11 cellular contexts compared by ENCODE assay signal in genomic region chr3:80682235-80682634, GRCh38.
"Had no signal": no experiment of that assay in that cellular context is flagged by ENCODE, and none has a peak within 500 bp of the region (broad histone marks: within the 10 kb centered on the region; RNA-seq: fewer than 3 reads in every experiment).

No MANE protein-coding gene starts in this region.

- H3K27ac ChIP-seq: GM23248 had no signal

- H3K36me3 ChIP-seq: HAP-1 had no signal

- H3K4me2 ChIP-seq: GM23338 had no signal

- H2AFZ ChIP-seq: GM23248, GM23338 had no signal

- FAIRE-seq: H1, H54 had no signal

- DNase-seq: GM23248, GOT3, H7, H9, HCEC 1CT, HFFc6 had no signal

- ATAC-seq: GM23338, HCT116 had no signal

- H3K9ac ChIP-seq: GM23248 had no signal

- H3K9me3 ChIP-seq: HAP-1 had no signal

- H3K4me3 ChIP-seq: GM23248, GM23338, HAP-1 had no signal

- H3K4me1 ChIP-seq: HAP-1 had no signal
